ENCODE assay signal across 22 cellular contexts in genomic region chr5:42988568-42988967, GRCh38. TPM values are rescaled to one million over a fixed set of nuclear protein-coding genes. Genes with fewer than 3 reads are reported as not detected.
A peak's percentile ranks its signal among the peaks of the same experiment; 100 is the strongest.
DNase-seq lines count a peak whose midpoint lies in the region; ATAC-seq and TF ChIP-seq lines count a peak whose summit lies in the region.
"Had no signal": no experiment of that assay in that cellular context is flagged by ENCODE, and none has a peak within 500 bp of the region (broad histone marks: within the 10 kb centered on the region; RNA-seq: fewer than 3 reads in every experiment).

No MANE protein-coding gene starts in this region.

- peaks cover 45% of the 10 kb centered on the region for H3K79me2 ChIP-seq in KMS-11 (ENCODE audit: insufficient read depth, low read depth)

- ATAC-seq in activated naive CD4-positive, alpha-beta T cell treated with anti-CD3 and anti-CD28 coated beads, Interleukin-2, amount 50 U/mL, for 72 hours: no peak
- ATAC-seq in natural killer cell (no peak), HG03521 (IDR thresholded peaks at IDR 0.05; ENCODE audit: unreplicated experiment) (no peak), HG02642 (IDR thresholded peaks at IDR 0.05; ENCODE audit: poor library complexity, unreplicated experiment) (no peak)
- ATAC-seq: foreskin keratinocyte, lower lobe of right lung had no signal

- no peak for DNase-seq in activated naive CD4-positive, alpha-beta T cell treated with anti-CD3 and anti-CD28 coated beads for 36 hours
- no peak for DNase-seq in activated naive CD4-positive, alpha-beta T cell treated with anti-CD3 and anti-CD28 coated beads, Interleukin-2, amount 50 U/mL, for 72 hours (ENCODE audit: low spot score in 2 of 2)
- DNase-seq in activated naive CD8-positive, alpha-beta T cell treated with anti-CD3 and anti-CD28 coated beads for 36 hours: no peak
- DNase-seq in natural killer cell (no peak), NCI-H1930 (lab: John Stamatoyannopoulos, UW) (no peak)
- DNase-seq: activated CD8-positive, alpha-beta memory T cell treated with anti-CD3 and anti-CD28 coated beads for 24 hours; activated gamma-delta T cell treated with Interleukin-2 at 50 U/mL for 16 hours; Caco-2; cortex of kidney; EL; foreskin keratinocyte; hypothalamus; lower lobe of right lung; NCI-H1105; NCI-H2107; NCI-H524; sigmoid colon had no signal

- peak overlapping the region; percentile 99 for H3K4me2 ChIP-seq in KMS-11

- H3K36me3 Mint-ChIP-seq in activated naive CD4-positive, alpha-beta T cell treated with anti-CD3 and anti-CD28 coated beads for 36 hours (ENCODE audit: low read depth): peaks cover 10% of the 10 kb centered on the region
- peaks cover 15 to 22% of the 10 kb centered on the region in 2 donors for H3K36me3 Mint-ChIP-seq in activated naive CD4-positive, alpha-beta T cell treated with anti-CD3 and anti-CD28 coated beads, Interleukin-2, amount 50 U/mL, for 72 hours
- H3K36me3 Mint-ChIP-seq in activated naive CD8-positive, alpha-beta T cell treated with anti-CD3 and anti-CD28 coated beads for 36 hours: peaks cover 28% of the 10 kb centered on the region
- no peaks in the 10 kb centered on the region for H3K36me3 Mint-ChIP-seq in natural killer cell
- H3K36me3 Mint-ChIP-seq: brain had no signal

- no peak overlapping the region for H2AFZ ChIP-seq in KMS-11 (ENCODE audit: low read depth)

- TF ChIP-seq CTCF in KMS-11 (conservative IDR thresholded peaks at IDR 0.05; ENCODE audit: low read depth, low read length) (no peak), natural killer cell (IDR thresholded peaks at IDR 0.05) (no peak)

- no peaks in the 10 kb centered on the region for H3K27me3 Mint-ChIP-seq in activated naive CD4-positive, alpha-beta T cell treated with anti-CD3 and anti-CD28 coated beads for 36 hours (ENCODE audit: low read depth)
- H3K27me3 Mint-ChIP-seq in activated naive CD8-positive, alpha-beta T cell treated with anti-CD3 and anti-CD28 coated beads for 36 hours: no peaks in the 10 kb centered on the region
- no peaks in the 10 kb centered on the region for H3K27me3 Mint-ChIP-seq in natural killer cell (ENCODE audit: low read depth in 2 of 2)

- H4K20me1 ChIP-seq in KMS-11 (ENCODE audit: insufficient read depth): no peaks in the 10 kb centered on the region

- peaks cover 48% of the 10 kb centered on the region for H3K4me1 Mint-ChIP-seq in activated naive CD4-positive, alpha-beta T cell treated with anti-CD3 and anti-CD28 coated beads for 36 hours (ENCODE audit: low read depth)
- peaks cover 50% of the 10 kb centered on the region for H3K4me1 Mint-ChIP-seq in activated naive CD8-positive, alpha-beta T cell treated with anti-CD3 and anti-CD28 coated beads for 36 hours
- peaks cover 60 to 67% of the 10 kb centered on the region in 2 donors for H3K4me1 Mint-ChIP-seq in natural killer cell

- CTCF ChIA-PET in activated naive CD4-positive, alpha-beta T cell treated with anti-CD3 and anti-CD28 coated beads for 36 hours (lab: Charles Lee): interaction anchor here (0.6 to 10.4 kb wide), 6 partner anchors 29 to 134 kb away, joined by 4 to 144 read pairs (median 5); partner anchors contain the start of gene ANXA2R

- H3K4me3 ChIP-seq in KMS-11 (IDR thresholded peaks at IDR 0.05; ENCODE audit: insufficient read depth, low read depth, low read length): no peak overlapping the region
- H3K4me3 ChIP-seq: sigmoid colon, tibial nerve had no signal

- peaks cover 27% of the 10 kb centered on the region for H3K4me1 ChIP-seq in KMS-11 (ENCODE audit: low read depth, poor library complexity, severe bottlenecking)

- H3K9me3 Mint-ChIP-seq in activated naive CD4-positive, alpha-beta T cell treated with anti-CD3 and anti-CD28 coated beads for 36 hours: peaks cover 5% of the 10 kb centered on the region
- peaks cover 0 to 4% of the 10 kb centered on the region in 2 donors for H3K9me3 Mint-ChIP-seq in activated naive CD4-positive, alpha-beta T cell treated with anti-CD3 and anti-CD28 coated beads, Interleukin-2, amount 50 U/mL, for 72 hours
- H3K9me3 Mint-ChIP-seq in activated naive CD8-positive, alpha-beta T cell treated with anti-CD3 and anti-CD28 coated beads for 36 hours: peaks cover 3% of the 10 kb centered on the region
- no peaks in the 10 kb centered on the region for H3K9me3 Mint-ChIP-seq in natural killer cell

- intact Hi-C loops in activated naive CD4-positive, alpha-beta T cell treated with anti-CD3 and anti-CD28 coated beads for 36 hours (cut with micrococcal nuclease): no loop called here
- intact Hi-C loops in natural killer cell (cut with micrococcal nuclease): no loop called here

- H3K27ac Mint-ChIP-seq in activated naive CD4-positive, alpha-beta T cell treated with anti-CD3 and anti-CD28 coated beads for 36 hours: peak overlapping the region; percentile 73
- H3K27ac Mint-ChIP-seq in activated naive CD4-positive, alpha-beta T cell treated with anti-CD3 and anti-CD28 coated beads, Interleukin-2, amount 50 U/mL, for 72 hours: peak overlapping the region in 1 of 2 donors; percentile 100
- H3K27ac Mint-ChIP-seq in activated naive CD8-positive, alpha-beta T cell treated with anti-CD3 and anti-CD28 coated beads for 36 hours: peak overlapping the region; percentile 79
- H3K27ac Mint-ChIP-seq in natural killer cell: peak overlapping the region; percentile 95 to 99
- H3K27ac Mint-ChIP-seq: brain had no signal

- H3K27me3 ChIP-seq in KMS-11 (ENCODE audit: insufficient read depth, low read depth): no peaks in the 10 kb centered on the region
- H3K27me3 ChIP-seq: foreskin keratinocyte had no signal

- peak overlapping the region; percentile 66 for H3K4me3 Mint-ChIP-seq in activated naive CD4-positive, alpha-beta T cell treated with anti-CD3 and anti-CD28 coated beads for 36 hours
- peak overlapping the region; percentile 79 for H3K4me3 Mint-ChIP-seq in activated naive CD8-positive, alpha-beta T cell treated with anti-CD3 and anti-CD28 coated beads for 36 hours
- H3K4me3 Mint-ChIP-seq in natural killer cell: peak overlapping the region; percentile 98
- H3K4me3 Mint-ChIP-seq: brain had no signal

- no peaks in the 10 kb centered on the region for H3K36me3 ChIP-seq in KMS-11 (ENCODE audit: insufficient read depth)
- H3K36me3 ChIP-seq: lower lobe of right lung, sigmoid colon, tibial nerve had no signal

- peak overlapping the region; percentile 97; the same call in 1 of the 2 replicates for H3K27ac ChIP-seq in KMS-11
- H3K27ac ChIP-seq: foreskin keratinocyte, lower lobe of right lung, sigmoid colon, tibial nerve had no signal

- peak overlapping the region; percentile 88; the same call in 1 of the 2 replicates for H3K9ac ChIP-seq in KMS-11

RNA-seq across cellular contexts. Expression of gene ANXA2R, which starts 51.6 kb away (rescaled TPM):
- 1 to 10 TPM; 6.0 to 6.5 TPM for total RNA-seq in activated naive CD4-positive, alpha-beta T cell treated with anti-CD3 and anti-CD28 coated beads for 36 hours
- 1 to 10 TPM; 5.3 to 8.4 TPM for total RNA-seq in activated naive CD4-positive, alpha-beta T cell treated with anti-CD3 and anti-CD28 coated beads, Interleukin-2, amount 50 U/mL, for 72 hours
- total RNA-seq in activated naive CD8-positive, alpha-beta T cell treated with anti-CD3 and anti-CD28 coated beads for 36 hours: 1 to 10 TPM; 8.5 to 9.9 TPM
- 10 to 100 TPM; 34.3 to 55.2 (median 38.0) TPM for total RNA-seq in natural killer cell
